15 cellular contexts compared by ENCODE assay signal in genomic region chr1:227586733-227587132, GRCh38. TPM values are rescaled to one million over a fixed set of nuclear protein-coding genes. Genes with fewer than 3 reads are reported as not detected.
A peak's percentile ranks its signal among the peaks of the same experiment; 100 is the strongest.
DNase-seq lines count a peak whose midpoint lies in the region; ATAC-seq and TF ChIP-seq lines count a peak whose summit lies in the region.
"Had no signal": no experiment of that assay in that cellular context is flagged by ENCODE, and none has a peak within 500 bp of the region (broad histone marks: within the 10 kb centered on the region; RNA-seq: fewer than 3 reads in every experiment).

No MANE protein-coding gene starts in this region.

- DNase-seq in WTC11 (ENCODE audit: low spot score) (no peak), NCI-H1694 treated with DMSO at 0.1 percent for 48 hours (lab: John Stamatoyannopoulos, UW) (no peak)
- DNase-seq in activated CD8-positive, alpha-beta T cell treated with anti-CD3 and anti-CD28 coated beads for 36 hours: no peak
- DNase-seq: BE2C; CD4-positive, alpha-beta memory T cell; DMS79; GOT3; IMR-90 had no signal

- peak overlapping the region; percentile 90 for H3K27ac Mint-ChIP-seq in WTC11
- no peak overlapping the region for H3K27ac Mint-ChIP-seq in activated CD8-positive, alpha-beta T cell treated with anti-CD3 and anti-CD28 coated beads for 36 hours

- peak overlapping the region; percentile 18 for H3K27ac ChIP-seq in HUES48 (ENCODE audit: low read depth, low read length)
- H3K27ac ChIP-seq in iPS-20b (ENCODE audit: low read length): peak overlapping the region; percentile 20
- H3K27ac ChIP-seq: A549, C4-2B had no signal

- H3K36me3 ChIP-seq in HUES48 (ENCODE audit: control insufficient read depth, insufficient read depth, low read length) (no peaks in the 10 kb centered on the region; the same call in 1 of the 2 replicates), iPS-20b (ENCODE audit: insufficient read depth, low read depth, low read length) (peaks cover 9% of the 10 kb centered on the region; the same call in 1 of the 2 replicates)
- H3K36me3 ChIP-seq: BE2C had no signal

- H3K9ac ChIP-seq in HUES48 (ENCODE audit: low read depth, low read length): no peak overlapping the region
- peak overlapping the region; percentile 45; the same call in 1 of the 2 replicates for H3K9ac ChIP-seq in iPS-20b (ENCODE audit: low read depth, low read length)

- ATAC-seq in WTC11 (peak; percentile 95), GM18909 (IDR thresholded peaks at IDR 0.05; ENCODE audit: poor library complexity, unreplicated experiment) (no peak)
- ATAC-seq in activated CD8-positive, alpha-beta T cell treated with anti-CD3 and anti-CD28 coated beads for 36 hours: no peak
- ATAC-seq: A549, GM12878, HCT116 had no signal

- peaks cover 19% of the 10 kb centered on the region for H3K9me3 Mint-ChIP-seq in WTC11
- H3K9me3 Mint-ChIP-seq in activated CD8-positive, alpha-beta T cell treated with anti-CD3 and anti-CD28 coated beads for 36 hours: peaks cover 57% of the 10 kb centered on the region

- H3K27me3 ChIP-seq in HUES48 (ENCODE audit: control insufficient read depth, insufficient read depth, low read length) (no peaks in the 10 kb centered on the region), iPS-20b (ENCODE audit: insufficient read depth, low read length) (no peaks in the 10 kb centered on the region)
- H3K27me3 ChIP-seq: BE2C had no signal

- no peak for TF ChIP-seq CTCF in WTC11 (IDR thresholded peaks at IDR 0.05)
- TF ChIP-seq CTCF in activated CD8-positive, alpha-beta T cell treated with anti-CD3 and anti-CD28 coated beads for 36 hours (IDR thresholded peaks at IDR 0.05): no peak

- peaks cover 22% of the 10 kb centered on the region for H3K4me1 Mint-ChIP-seq in WTC11
- H3K4me1 Mint-ChIP-seq in activated CD8-positive, alpha-beta T cell treated with anti-CD3 and anti-CD28 coated beads for 36 hours (ENCODE audit: low read depth): no peaks in the 10 kb centered on the region

- H3K9me3 ChIP-seq in HUES48 (ENCODE audit: control insufficient read depth, insufficient read depth, low read length): peaks cover 18% of the 10 kb centered on the region
- H3K9me3 ChIP-seq in iPS-20b (ENCODE audit: insufficient read depth, low read depth, low read length): peaks cover 18% of the 10 kb centered on the region
- H3K9me3 ChIP-seq: BE2C had no signal

- intact Hi-C loops in activated CD8-positive, alpha-beta T cell treated with anti-CD3 and anti-CD28 coated beads for 36 hours (cut with micrococcal nuclease): no loop called here

- H3K4me3 Mint-ChIP-seq in WTC11: peak overlapping the region; percentile 35
- H3K4me3 Mint-ChIP-seq in activated CD8-positive, alpha-beta T cell treated with anti-CD3 and anti-CD28 coated beads for 36 hours: no peak overlapping the region
- H3K4me3 Mint-ChIP-seq: CD4-positive, alpha-beta memory T cell had no signal

- POLR2A ChIA-PET in WTC11 (lab: Charles Lee): no interaction called here
- POLR2A ChIA-PET in activated CD8-positive, alpha-beta T cell treated with anti-CD3 and anti-CD28 coated beads for 36 hours (lab: Charles Lee): no interaction called here

- CTCF ChIA-PET in WTC11 (lab: Charles Lee): interaction anchor here (0.6 to 1.1 kb wide), 2 partner anchors 44 to 872 kb away, joined by 3 to 5 read pairs; no protein-coding TSS in a partner anchor
- CTCF ChIA-PET in activated CD8-positive, alpha-beta T cell treated with anti-CD3 and anti-CD28 coated beads for 36 hours (lab: Charles Lee): no interaction called here

- H3K27me3 Mint-ChIP-seq in WTC11 (ENCODE audit: low read depth): no peaks in the 10 kb centered on the region
- no peaks in the 10 kb centered on the region for H3K27me3 Mint-ChIP-seq in activated CD8-positive, alpha-beta T cell treated with anti-CD3 and anti-CD28 coated beads for 36 hours
- H3K27me3 Mint-ChIP-seq: CD4-positive, alpha-beta memory T cell had no signal

- H3K4me1 ChIP-seq in HUES48 (ENCODE audit: control insufficient read depth, insufficient read depth, low read length): peaks cover 14% of the 10 kb centered on the region
- H3K4me1 ChIP-seq in iPS-20b (ENCODE audit: insufficient read depth, low read length): peaks cover 11% of the 10 kb centered on the region
- H3K4me1 ChIP-seq: A549, BE2C had no signal

- peaks cover 36% of the 10 kb centered on the region for H3K36me3 Mint-ChIP-seq in WTC11
- H3K36me3 Mint-ChIP-seq in activated CD8-positive, alpha-beta T cell treated with anti-CD3 and anti-CD28 coated beads for 36 hours (ENCODE audit: low read depth): peaks cover 70% of the 10 kb centered on the region

- H3K4me3 ChIP-seq in HUES48 (ENCODE audit: low read depth, low read length): no peak overlapping the region; the same call in 1 of the 2 replicates
- H3K4me3 ChIP-seq in iPS-20b (ENCODE audit: low read length): peak overlapping the region; percentile 27
- H3K4me3 ChIP-seq: A549, GM12878 had no signal

TF ChIP-seq in WTC11, 78 proteins besides CTCF, POLR2A, EP300 and RAD21 (continues in another document):
- TF ChIP-seq, protein P1, sequence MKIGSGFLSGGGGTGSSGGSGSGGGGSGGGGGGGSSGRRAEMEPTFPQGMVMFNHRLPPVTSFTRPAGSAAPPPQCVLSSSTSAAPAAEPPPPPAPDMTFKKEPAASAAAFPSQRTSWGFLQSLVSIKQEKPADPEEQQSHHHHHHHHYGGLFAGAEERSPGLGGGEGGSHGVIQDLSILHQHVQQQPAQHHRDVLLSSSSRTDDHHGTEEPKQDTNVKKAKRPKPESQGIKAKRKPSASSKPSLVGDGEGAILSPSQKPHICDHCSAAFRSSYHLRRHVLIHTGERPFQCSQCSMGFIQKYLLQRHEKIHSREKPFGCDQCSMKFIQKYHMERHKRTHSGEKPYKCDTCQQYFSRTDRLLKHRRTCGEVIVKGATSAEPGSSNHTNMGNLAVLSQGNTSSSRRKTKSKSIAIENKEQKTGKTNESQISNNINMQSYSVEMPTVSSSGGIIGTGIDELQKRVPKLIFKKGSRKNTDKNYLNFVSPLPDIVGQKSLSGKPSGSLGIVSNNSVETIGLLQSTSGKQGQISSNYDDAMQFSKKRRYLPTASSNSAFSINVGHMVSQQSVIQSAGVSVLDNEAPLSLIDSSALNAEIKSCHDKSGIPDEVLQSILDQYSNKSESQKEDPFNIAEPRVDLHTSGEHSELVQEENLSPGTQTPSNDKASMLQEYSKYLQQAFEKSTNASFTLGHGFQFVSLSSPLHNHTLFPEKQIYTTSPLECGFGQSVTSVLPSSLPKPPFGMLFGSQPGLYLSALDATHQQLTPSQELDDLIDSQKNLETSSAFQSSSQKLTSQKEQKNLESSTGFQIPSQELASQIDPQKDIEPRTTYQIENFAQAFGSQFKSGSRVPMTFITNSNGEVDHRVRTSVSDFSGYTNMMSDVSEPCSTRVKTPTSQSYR (CRISPR knock-in tag; IDR thresholded peaks at IDR 0.05): no peak
- TF ChIP-seq GTF2I (CRISPR knock-in tag; conservative IDR thresholded peaks at IDR 0.05) (no peak), ZNF232 (CRISPR knock-in tag; IDR thresholded peaks at IDR 0.05) (no peak), TEAD1 (CRISPR knock-in tag; IDR thresholded peaks at IDR 0.05) (no peak), NFE2L1 (CRISPR knock-in tag; IDR thresholded peaks at IDR 0.05) (no peak), FOXK1 (CRISPR knock-in tag; IDR thresholded peaks at IDR 0.05) (no peak), RELA (CRISPR knock-in tag; IDR thresholded peaks at IDR 0.05; ENCODE audit: borderline replicate concordance) (no peak), ZNF396 (CRISPR knock-in tag; IDR thresholded peaks at IDR 0.05; ENCODE audit: borderline replicate concordance) (no peak), ZNF416 (CRISPR knock-in tag; IDR thresholded peaks at IDR 0.05) (no peak), EMX1 (CRISPR knock-in tag; IDR thresholded peaks at IDR 0.05) (no peak), ATF3 (CRISPR knock-in tag; conservative IDR thresholded peaks at IDR 0.05) (no peak)
- TF ChIP-seq, protein P2, sequence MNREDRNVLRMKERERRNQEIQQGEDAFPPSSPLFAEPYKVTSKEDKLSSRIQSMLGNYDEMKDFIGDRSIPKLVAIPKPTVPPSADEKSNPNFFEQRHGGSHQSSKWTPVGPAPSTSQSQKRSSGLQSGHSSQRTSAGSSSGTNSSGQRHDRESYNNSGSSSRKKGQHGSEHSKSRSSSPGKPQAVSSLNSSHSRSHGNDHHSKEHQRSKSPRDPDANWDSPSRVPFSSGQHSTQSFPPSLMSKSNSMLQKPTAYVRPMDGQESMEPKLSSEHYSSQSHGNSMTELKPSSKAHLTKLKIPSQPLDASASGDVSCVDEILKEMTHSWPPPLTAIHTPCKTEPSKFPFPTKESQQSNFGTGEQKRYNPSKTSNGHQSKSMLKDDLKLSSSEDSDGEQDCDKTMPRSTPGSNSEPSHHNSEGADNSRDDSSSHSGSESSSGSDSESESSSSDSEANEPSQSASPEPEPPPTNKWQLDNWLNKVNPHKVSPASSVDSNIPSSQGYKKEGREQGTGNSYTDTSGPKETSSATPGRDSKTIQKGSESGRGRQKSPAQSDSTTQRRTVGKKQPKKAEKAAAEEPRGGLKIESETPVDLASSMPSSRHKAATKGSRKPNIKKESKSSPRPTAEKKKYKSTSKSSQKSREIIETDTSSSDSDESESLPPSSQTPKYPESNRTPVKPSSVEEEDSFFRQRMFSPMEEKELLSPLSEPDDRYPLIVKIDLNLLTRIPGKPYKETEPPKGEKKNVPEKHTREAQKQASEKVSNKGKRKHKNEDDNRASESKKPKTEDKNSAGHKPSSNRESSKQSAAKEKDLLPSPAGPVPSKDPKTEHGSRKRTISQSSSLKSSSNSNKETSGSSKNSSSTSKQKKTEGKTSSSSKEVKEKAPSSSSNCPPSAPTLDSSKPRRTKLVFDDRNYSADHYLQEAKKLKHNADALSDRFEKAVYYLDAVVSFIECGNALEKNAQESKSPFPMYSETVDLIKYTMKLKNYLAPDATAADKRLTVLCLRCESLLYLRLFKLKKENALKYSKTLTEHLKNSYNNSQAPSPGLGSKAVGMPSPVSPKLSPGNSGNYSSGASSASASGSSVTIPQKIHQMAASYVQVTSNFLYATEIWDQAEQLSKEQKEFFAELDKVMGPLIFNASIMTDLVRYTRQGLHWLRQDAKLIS (CRISPR knock-in tag; IDR thresholded peaks at IDR 0.05; ENCODE audit: borderline replicate concordance): no peak
- TF ChIP-seq, protein P3, sequence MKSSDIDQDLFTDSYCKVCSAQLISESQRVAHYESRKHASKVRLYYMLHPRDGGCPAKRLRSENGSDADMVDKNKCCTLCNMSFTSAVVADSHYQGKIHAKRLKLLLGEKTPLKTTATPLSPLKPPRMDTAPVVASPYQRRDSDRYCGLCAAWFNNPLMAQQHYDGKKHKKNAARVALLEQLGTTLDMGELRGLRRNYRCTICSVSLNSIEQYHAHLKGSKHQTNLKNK (CRISPR knock-in tag; IDR thresholded peaks at IDR 0.05): no peak

RNA-seq across cellular contexts. Expression of gene ZNF678, which starts 23.4 kb away (rescaled TPM):
- 26.4 to 28.9 TPM (median 28.3 TPM) in 3 replicates for total RNA-seq in WTC11 (2021)
- total RNA-seq in activated CD8-positive, alpha-beta T cell treated with anti-CD3 and anti-CD28 coated beads for 36 hours: 1 to 10 TPM; 6.7 to 7.4 TPM
